In genomic region chr3:124352143-124352528, GRCh38 we compare ENCODE assay signal across 16 cellular contexts.
DNase-seq lines count a peak whose midpoint lies in the region; ATAC-seq and TF ChIP-seq lines count a peak whose summit lies in the region.
"Had no signal": no experiment of that assay in that cellular context is flagged by ENCODE, and none has a peak within 500 bp of the region (broad histone marks: within the 10 kb centered on the region; RNA-seq: fewer than 3 reads in every experiment).

No MANE protein-coding gene starts in this region.

- H3K9me3 ChIP-seq in lower lobe of right lung: no peaks in the 10 kb centered on the region
- no peaks in the 10 kb centered on the region for H3K9me3 ChIP-seq in upper lobe of left lung
- H3K9me3 ChIP-seq: body of pancreas, colonic mucosa, stomach had no signal

- no peaks in the 10 kb centered on the region for H3K27me3 ChIP-seq in lower lobe of right lung (ENCODE audit: low read depth)
- H3K27me3 ChIP-seq in upper lobe of left lung: no peaks in the 10 kb centered on the region
- H3K27me3 ChIP-seq: body of pancreas, colonic mucosa, stomach had no signal

- intact Hi-C loops in lower lobe of right lung (cut with DNase I): no loop called here

- no peaks in the 10 kb centered on the region for H3K4me1 ChIP-seq in lower lobe of right lung
- no peaks in the 10 kb centered on the region for H3K4me1 ChIP-seq in upper lobe of left lung
- H3K4me1 ChIP-seq: colonic mucosa had no signal

- TF ChIP-seq EP300 in upper lobe of left lung (IDR thresholded peaks at IDR 0.05): no peak

- no peaks in the 10 kb centered on the region for H3K36me3 ChIP-seq in lower lobe of right lung
- no peaks in the 10 kb centered on the region for H3K36me3 ChIP-seq in upper lobe of left lung
- H3K36me3 ChIP-seq: colonic mucosa, stomach had no signal

- WGBS in upper lobe of left lung, 2 donors: 86% methylated on average over 4 of the region's 4 CpGs

- TF ChIP-seq CTCF in lower lobe of right lung (IDR thresholded peaks at IDR 0.05) (no peak), upper lobe of left lung (IDR thresholded peaks at IDR 0.05) (no peak)

- TF ChIP-seq POLR2A in upper lobe of left lung (IDR thresholded peaks at IDR 0.05): no peak

- DNase-seq in DMS79 treated with DMSO at 0.1 percent for 48 hours (lab: John Stamatoyannopoulos, UW) (peak; percentile 84), NCI-H2029 treated with DMSO at 0.1 percent for 48 hours (lab: John Stamatoyannopoulos, UW) (peak; percentile 87), SHP77 treated with DMSO at 0.1 percent for 48 hours (lab: John Stamatoyannopoulos, UW) (peak; percentile 39), lower lobe of right lung (no peak), hypothalamus (lab: John Stamatoyannopoulos, UW) (no peak), upper lobe of left lung (no peak)
- DNase-seq: activated CD4-positive, alpha-beta T cell treated with anti-CD3 and anti-CD28 coated beads for 1 hour; CD8-positive, alpha-beta memory T cell; GOT3; stimulated activated CD4-positive, alpha-beta T cell treated with anti-CD3 and anti-CD28 coated beads, Interleukin-2, amount 100 ng/mL, for 24 hours; stomach; T-helper 9 cell had no signal

- ATAC-seq in lower lobe of right lung: peak; percentile 47 to 80
- no peak for ATAC-seq in HG03442 (IDR thresholded peaks at IDR 0.05; ENCODE audit: unreplicated experiment)
- ATAC-seq in HG03432 (IDR thresholded peaks at IDR 0.05; ENCODE audit: unreplicated experiment): no peak
- no peak for ATAC-seq in upper lobe of left lung (ENCODE audit: low FRiP score in 2 of 2)

- H3K27ac ChIP-seq in lower lobe of right lung: no peak overlapping the region
- H3K27ac ChIP-seq in upper lobe of left lung: no peak overlapping the region
- H3K27ac ChIP-seq: colonic mucosa, stomach had no signal

- no peak overlapping the region for H3K4me3 ChIP-seq in lower lobe of right lung
- H3K4me3 ChIP-seq in upper lobe of left lung: no peak overlapping the region
- H3K4me3 ChIP-seq: body of pancreas, colonic mucosa, stomach had no signal

Comparison
In these comparisons a context has a peak if more than half of its experiments do, and no peak if none do; other contexts are left out.
1. DNase-seq: peak in DMS79 treated with DMSO at 0.1 percent for 48 hours (single experiment), NCI-H2029 treated with DMSO at 0.1 percent for 48 hours (single experiment) and SHP77 treated with DMSO at 0.1 percent for 48 hours (single experiment); none in lower lobe of right lung (single experiment), hypothalamus (0 of 51) and upper lobe of left lung (0 of 2).
2. ATAC-seq: peak in lower lobe of right lung (2 of 2); none in HG03442 (single experiment), HG03432 (single experiment) and upper lobe of left lung (0 of 2).